Comparison of ENCODE assay signal across 7 cellular contexts in genomic region chr9:83708515-83709158, GRCh38. TPM values are rescaled to one million over a fixed set of nuclear protein-coding genes. Genes with fewer than 3 reads are reported as not detected.
A peak's percentile ranks its signal among the peaks of the same experiment; 100 is the strongest.
DNase-seq lines count a peak whose midpoint lies in the region; ATAC-seq and TF ChIP-seq lines count a peak whose summit lies in the region.

No MANE protein-coding gene starts in this region.

- intact Hi-C loops in dendritic cell treated with granulocyte-macrophage colony-stimulating factor and Interleukin-4, amounts not matched to agents 40 ng/mL and 50 ng/mL, for 4 days (cut with micrococcal nuclease), result loop anchor here (5.0 to 10.0 kb wide), 4 partner anchors 51 to 266 kb away; partner anchors contain the start of genes GKAP1 and IDNK

- no peak overlapping the region for H2AFZ ChIP-seq in H9 (ENCODE audit: low read length)

- H3K79me1 ChIP-seq in H9 (ENCODE audit: insufficient read depth, low read depth, low read length, poor library complexity, severe bottlenecking), result no peaks in the 10 kb centered on the region

- no peak overlapping the region for H2BK12ac ChIP-seq in H9 (ENCODE audit: insufficient read length, low read depth, low read length)

- TF ChIP-seq CTCF in GM12873 (IDR thresholded peaks at IDR 0.05; ENCODE audit: insufficient read depth, low read depth, low read length, missing control alignments), result peak; percentile 42
- TF ChIP-seq CTCF in H9 (conservative IDR thresholded peaks at IDR 0.05), result peak; percentile 37; the same call in 2 of the 3 replicates
- peak; percentile 10 for TF ChIP-seq CTCF in liver (IDR thresholded peaks at IDR 0.05; ENCODE audit: low read depth, low read length, missing input control)

- no peak overlapping the region for H4K91ac ChIP-seq in H9 (ENCODE audit: insufficient read length, low read depth, low read length)

- no peaks in the 10 kb centered on the region for H3K36me3 ChIP-seq in liver (ENCODE audit: control insufficient read depth in 4 of 4, insufficient read depth in 3 of 4, low read depth in 1 of 4, low read length in 3 of 4)

- peak overlapping the region; percentile 82 to 93 (median 86) for H3K4me3 ChIP-seq in liver (ENCODE audit: low read depth in 1 of 3, low read length in 3 of 3)

- H3K23ac ChIP-seq in H9 (ENCODE audit: insufficient read length, low read depth, low read length), result no peak overlapping the region

- H2BK120ac ChIP-seq in H9 (ENCODE audit: low read depth, low read length, poor library complexity, severe bottlenecking), result no peak overlapping the region

- no peaks in the 10 kb centered on the region for H4K20me1 ChIP-seq in H9 (ENCODE audit: control insufficient read depth, insufficient read depth, insufficient read length)

- peaks cover 14 to 21% (median 20%) of the 10 kb centered on the region in 3 experiments for H3K36me3 Mint-ChIP-seq in H9 (ENCODE audit: insufficient read depth in 1 of 3, low read depth in 3 of 3)
- H3K36me3 Mint-ChIP-seq in dendritic cell treated with granulocyte-macrophage colony-stimulating factor and Interleukin-4, amounts not matched to agents 40 ng/mL and 50 ng/mL, for 4 days (ENCODE audit: low read depth), result peaks cover 26% of the 10 kb centered on the region

- H3K27ac ChIP-seq in H9 (ENCODE audit: insufficient read length, low read depth, low read length) (no peak overlapping the region), liver (ENCODE audit: low read depth in 1 of 2, low read length in 2 of 2) (peak overlapping the region; percentile 99 to 100)

- TF ChIP-seq RAD21 in liver (IDR thresholded peaks at IDR 0.05), result peak; percentile 44 to 66

- H3K4me3 Mint-ChIP-seq in H9, result peak overlapping the region; percentile 80 to 91
- peak overlapping the region; percentile 97 for H3K4me3 Mint-ChIP-seq in dendritic cell treated with granulocyte-macrophage colony-stimulating factor and Interleukin-4, amounts not matched to agents 40 ng/mL and 50 ng/mL, for 4 days

- H2BK15ac ChIP-seq in H9 (ENCODE audit: low read depth, low read length), result no peak overlapping the region

- no CpG with 5 or more reads among the region's 20 CpGs for WGBS in H9 (ENCODE audit: extremely low coverage, insufficient read length, low lambda C conversion rate)
- 12% methylated on average over 20 of the region's 20 CpGs for WGBS in liver

- H2BK5ac ChIP-seq in H9 (ENCODE audit: insufficient read length, low read length), result no peak overlapping the region

- ATAC-seq in activated CD4-positive, CD25-positive, alpha-beta regulatory T cell treated with anti-CD3 and anti-CD28 coated beads, Interleukin-2, amount 50 U/mL, for 24 hours, result peak; percentile 16 to 21

- no peak overlapping the region for H4K5ac ChIP-seq in H9 (ENCODE audit: insufficient read length, low read depth, low read length)

- peak overlapping the region; percentile 88 for H3K4me2 ChIP-seq in H9 (ENCODE audit: insufficient read depth, insufficient read length, low read length)

- no peak overlapping the region for H3T11ph ChIP-seq in H9 (ENCODE audit: low read length)

- H3K9me3 Mint-ChIP-seq in H9, result peaks cover 3 to 4% of the 10 kb centered on the region in 2 experiments; a peak in 4 of 5 replicates
- no peaks in the 10 kb centered on the region for H3K9me3 Mint-ChIP-seq in dendritic cell treated with granulocyte-macrophage colony-stimulating factor and Interleukin-4, amounts not matched to agents 40 ng/mL and 50 ng/mL, for 4 days

- no peak overlapping the region for H4K8ac ChIP-seq in H9 (replicated peaks; ENCODE audit: insufficient read length, low read depth, low read length)

- H3K18ac ChIP-seq in H9 (ENCODE audit: insufficient read length, low read depth, low read length), result peak overlapping the region; percentile 24

- DNase-seq in H9, result peak; percentile 55
- DNase-seq in LoVo (ENCODE audit: low spot score), result peak; percentile 41
- DNase-seq in stimulated activated CD4-positive, alpha-beta T cell treated with anti-CD3 and anti-CD28 coated beads, Interleukin-4, amount 100 ng/mL, for 4 hours, result peak; percentile 49 to 50

- H3K27ac Mint-ChIP-seq in H9, result peak overlapping the region; percentile 97 to 99 (median 98)
- H3K27ac Mint-ChIP-seq in dendritic cell treated with granulocyte-macrophage colony-stimulating factor and Interleukin-4, amounts not matched to agents 40 ng/mL and 50 ng/mL, for 4 days, result peak overlapping the region; percentile 100

- H3K9me3 ChIP-seq in H9 (ENCODE audit: control insufficient read depth, low read depth, low read length) (no peaks in the 10 kb centered on the region), liver (ENCODE audit: control insufficient read depth in 4 of 4, low read length in 3 of 4) (no peaks in the 10 kb centered on the region)

- H3K79me2 ChIP-seq in H9 (ENCODE audit: insufficient read depth, low read length), result peaks cover 36% of the 10 kb centered on the region

- no peak overlapping the region for H3K56ac ChIP-seq in H9 (ENCODE audit: insufficient read length, low read depth, low read length)

- no peak overlapping the region for H2BK20ac ChIP-seq in H9 (ENCODE audit: low read depth, low read length, poor library complexity, severe bottlenecking)

- H3K4me1 ChIP-seq in H9 (ENCODE audit: insufficient read depth, low read length) (no peaks in the 10 kb centered on the region), liver (ENCODE audit: control insufficient read depth in 4 of 4, insufficient read depth in 4 of 4, low read length in 3 of 4) (peaks cover 4 to 24% (median 5%) of the 10 kb centered on the region in 4 donors)

- no peaks in the 10 kb centered on the region for H3K27me3 ChIP-seq in H9 (ENCODE audit: insufficient read depth, low read length)
- H3K27me3 ChIP-seq in liver (ENCODE audit: control insufficient read depth in 4 of 4, insufficient read depth in 4 of 4, low read length in 3 of 4), result no peaks in the 10 kb centered on the region

- H3K23me2 ChIP-seq in H9 (ENCODE audit: insufficient read length, low read depth, low read length, poor library complexity, severe bottlenecking), result peaks cover 7% of the 10 kb centered on the region

- H3K27me3 Mint-ChIP-seq in H9 (ENCODE audit: low read depth), result peaks cover 2% of the 10 kb centered on the region
- H3K27me3 Mint-ChIP-seq in dendritic cell treated with granulocyte-macrophage colony-stimulating factor and Interleukin-4, amounts not matched to agents 40 ng/mL and 50 ng/mL, for 4 days, result no peaks in the 10 kb centered on the region

- H3K9ac ChIP-seq in H9 (ENCODE audit: extremely low read depth, insufficient read length, low read length) (peak overlapping the region; percentile 36), liver (ENCODE audit: low read depth in 1 of 2, low read length in 2 of 2) (peak overlapping the region; percentile 100)

- peaks cover 19 to 20% of the 10 kb centered on the region in 2 experiments for H3K4me1 Mint-ChIP-seq in H9
- peaks cover 33% of the 10 kb centered on the region for H3K4me1 Mint-ChIP-seq in dendritic cell treated with granulocyte-macrophage colony-stimulating factor and Interleukin-4, amounts not matched to agents 40 ng/mL and 50 ng/mL, for 4 days (ENCODE audit: low read depth)

- H3K14ac ChIP-seq in H9 (ENCODE audit: insufficient read depth, low read length), result no peak overlapping the region

- no peak overlapping the region for H2AK5ac ChIP-seq in H9 (ENCODE audit: insufficient read length, low read length)

- H3K4ac ChIP-seq in H9 (ENCODE audit: low read depth, low read length), result no peak overlapping the region

TF ChIP-seq in liver, 16 proteins besides CTCF, POLR2A, EP300 and RAD21 (continues in another document):
- TF ChIP-seq RXRA (IDR thresholded peaks at IDR 0.05) (peak; percentile 60 to 82), EGR1 (IDR thresholded peaks at IDR 0.05; ENCODE audit: low read depth in 2 of 2) (no peak), NR2F2 (IDR thresholded peaks at IDR 0.05) (no peak), YY1 (IDR thresholded peaks at IDR 0.05) (peak; percentile 64), HNF4G (IDR thresholded peaks at IDR 0.05) (no peak), SP1 (IDR thresholded peaks at IDR 0.05) (peak; percentile 24), JUND (IDR thresholded peaks at IDR 0.05) (peak in 1 of 2 donors; percentile 72), ZBTB33 (IDR thresholded peaks at IDR 0.05) (no peak), FOXA2 (IDR thresholded peaks at IDR 0.05) (peak; percentile 93), ATF3 (IDR thresholded peaks at IDR 0.05) (no peak), MAX (IDR thresholded peaks at IDR 0.05) (peak; percentile 16), HNF4A (conservative IDR thresholded peaks at IDR 0.05) (peak in 1 of 2 donors; percentile 21), FOXA1 (IDR thresholded peaks at IDR 0.05) (peak; percentile 80)

RNA-seq across cellular contexts. Expression of gene UBQLN1, which starts 0.9 kb away (rescaled TPM):
- total RNA-seq in H9 (2021) (111 and 116 TPM in 2 replicates), liver (10 to 100 TPM; 77.3 to 88.8 TPM)
- polyA plus RNA-seq in liver, result 10 to 100 TPM; 42.7 to 48.9 TPM
